ENCODE assay signal across 8 cellular contexts in the genomic region with DNA sequence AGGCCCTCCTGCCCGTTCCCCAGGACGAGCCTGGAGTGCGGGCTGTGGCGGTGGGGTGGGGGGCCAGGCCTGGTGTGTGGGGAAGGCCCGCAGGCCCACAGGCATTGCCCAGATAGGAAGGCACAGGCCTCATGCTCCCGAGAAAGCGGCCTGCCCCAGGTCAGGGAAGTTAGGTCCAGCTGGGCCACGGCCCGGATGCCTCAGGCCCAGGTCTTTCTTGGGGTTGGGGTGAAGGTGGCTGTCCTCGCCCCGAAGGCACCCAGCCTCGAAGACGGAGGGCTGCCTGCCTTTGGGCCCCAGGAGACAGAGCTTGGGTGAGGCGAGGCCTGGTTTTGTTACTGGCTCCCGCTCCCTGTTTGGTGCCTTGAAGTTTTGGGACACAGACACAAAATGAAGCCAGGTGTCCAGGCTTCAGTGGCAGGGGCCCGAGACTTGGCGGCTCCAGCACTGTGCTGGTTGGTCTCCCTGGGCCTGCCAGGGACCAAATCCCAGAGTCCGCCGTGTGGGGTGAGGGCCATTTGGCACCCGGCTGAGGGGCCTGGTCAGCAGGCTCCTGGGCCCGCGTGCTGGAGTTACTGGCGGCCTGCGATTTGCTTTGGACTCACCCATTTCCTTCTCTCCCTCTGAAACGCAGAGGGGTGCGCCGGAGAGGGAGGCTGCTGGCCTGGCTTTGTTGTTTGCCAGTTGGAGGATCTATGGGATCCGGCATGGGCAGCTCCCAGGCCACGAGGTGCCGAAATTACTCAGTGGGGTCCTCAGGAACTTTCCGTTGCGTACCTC.
A peak's percentile ranks its signal among the peaks of the same experiment; 100 is the strongest.
DNase-seq lines count a peak whose midpoint lies in the region; ATAC-seq and TF ChIP-seq lines count a peak whose summit lies in the region.

No MANE protein-coding gene starts in this region.

- CTCF ChIA-PET in HEK293T (lab: Yijun Ruan, JAX) = no interaction called here

- H2AFZ ChIP-seq in neuron (ENCODE audit: low read depth, low read length) = no peak overlapping the region

- H3K4me1 ChIP-seq in neuron (ENCODE audit: insufficient read depth, low read length) = peaks cover 43% of the 10 kb centered on the region

- no peak for TF ChIP-seq CTCF in WERI-Rb-1 (IDR thresholded peaks at IDR 0.05; ENCODE audit: low read depth, low read length)

- H3K27ac ChIP-seq in WERI-Rb-1 = peak overlapping the region; percentile 32

- POLR2A ChIA-PET in HEK293T (lab: Yijun Ruan, JAX) = interaction anchor here (1.0 to 1.8 kb wide), 4 partner anchors 21 to 80 kb away, joined by 3 to 5 read pairs (median 4); a partner anchor contains a TSS

- ATAC-seq in HG02970 (IDR thresholded peaks at IDR 0.05; ENCODE audit: low FRiP score, unreplicated experiment) (no peak), GM21447 (IDR thresholded peaks at IDR 0.05; ENCODE audit: unreplicated experiment) (no peak)

- DNase-seq in HEK293T (ENCODE audit: extremely low spot score) = no peak
- no peak for DNase-seq in WERI-Rb-1
- DNase-seq in fibroblast of peridontal ligament (ENCODE audit: extremely low read depth) = peak; percentile 43
- no peak for DNase-seq in NCI-H187 treated with DMSO at 0.1 percent for 48 hours (lab: John Stamatoyannopoulos, UW)
- no peak for DNase-seq in stimulated activated naive CD4-positive, alpha-beta T cell treated with Interleukin-2 at 50 U/mL for 16 hours (lab: John Stamatoyannopoulos, UW)

- peaks cover 32% of the 10 kb centered on the region for H3K36me3 ChIP-seq in WERI-Rb-1
- H3K36me3 ChIP-seq in neuron (ENCODE audit: insufficient read depth, low read length) = no peaks in the 10 kb centered on the region

- H3K9me3 ChIP-seq in WERI-Rb-1 (ENCODE audit: severe bottlenecking) = no peaks in the 10 kb centered on the region
- no peaks in the 10 kb centered on the region for H3K9me3 ChIP-seq in neuron (ENCODE audit: low read length)

- H3K27me3 ChIP-seq in WERI-Rb-1 (ENCODE audit: insufficient read depth, low read depth, severe bottlenecking) (no peaks in the 10 kb centered on the region), neuron (ENCODE audit: insufficient read depth, low read length) (no peaks in the 10 kb centered on the region)

- peak overlapping the region; percentile 63 for H3K4me3 ChIP-seq in WERI-Rb-1 (ENCODE audit: low read depth, low read length)
- H3K4me3 ChIP-seq in neuron (ENCODE audit: low read length) = peak overlapping the region; percentile 86

TF ChIP-seq in HEK293T, 16 proteins besides CTCF, POLR2A, EP300 and RAD21:
- TF ChIP-seq L3MBTL2 (conservative IDR thresholded peaks at IDR 0.05) (peak; percentile 68), NFRKB (IDR thresholded peaks at IDR 0.05) (no peak)
